16 cellular contexts compared by ENCODE assay signal in the genomic region with DNA sequence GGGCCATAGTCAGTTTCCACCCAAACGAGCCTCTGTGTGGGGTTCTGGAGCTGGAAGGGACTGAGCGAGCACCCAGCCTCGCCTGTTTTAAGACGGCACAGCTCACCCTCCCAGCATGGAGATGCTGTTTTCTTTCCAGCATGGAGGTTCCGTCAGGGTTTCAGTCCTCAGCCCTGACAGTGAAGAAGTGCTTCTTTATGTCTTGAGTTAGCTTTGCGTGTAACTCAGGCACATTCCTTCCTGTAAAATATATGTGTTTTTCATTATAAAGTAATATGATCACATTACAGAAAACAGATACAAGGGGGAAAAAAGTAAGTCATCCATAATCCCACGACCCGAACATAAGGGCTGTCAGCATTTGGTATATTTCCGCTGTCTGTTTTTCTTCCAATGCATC. TPM values are rescaled to one million over a fixed set of nuclear protein-coding genes. Genes with fewer than 3 reads are reported as not detected.
A peak's percentile ranks its signal among the peaks of the same experiment; 100 is the strongest.
DNase-seq lines count a peak whose midpoint lies in the region; ATAC-seq and TF ChIP-seq lines count a peak whose summit lies in the region.
"Had no signal": no experiment of that assay in that cellular context is flagged by ENCODE, and none has a peak within 500 bp of the region (broad histone marks: within the 10 kb centered on the region; RNA-seq: fewer than 3 reads in every experiment).

No MANE protein-coding gene starts in this region.

- no peak overlapping the region for H2AK5ac ChIP-seq in trophoblast cell (ENCODE audit: low read length)

- no peaks in the 10 kb centered on the region for H3K79me1 ChIP-seq in trophoblast cell (ENCODE audit: low read length)

- H3K4ac ChIP-seq in trophoblast cell (ENCODE audit: low read depth, low read length): no peak overlapping the region

- H4K12ac ChIP-seq in trophoblast cell (ENCODE audit: low read depth, low read length): no peak overlapping the region

- H3K36me3 ChIP-seq in endodermal cell (ENCODE audit: control insufficient read depth, insufficient read depth, low read length): no peaks in the 10 kb centered on the region
- no peaks in the 10 kb centered on the region for H3K36me3 ChIP-seq in trophoblast cell (ENCODE audit: control insufficient read depth in 1 of 2, insufficient read depth in 2 of 2, low read length in 2 of 2)
- H3K36me3 ChIP-seq: BE2C had no signal

- H3K79me2 ChIP-seq in trophoblast cell (ENCODE audit: control insufficient read depth, insufficient read depth, low read length, poor library complexity): no peaks in the 10 kb centered on the region

- no peak overlapping the region for H4K8ac ChIP-seq in trophoblast cell (ENCODE audit: low read depth, low read length)

- peak overlapping the region; percentile 34 for H2BK12ac ChIP-seq in trophoblast cell (ENCODE audit: low read length)

- H3K4me1 ChIP-seq in endodermal cell (ENCODE audit: control insufficient read depth, insufficient read depth, low read length) (no peaks in the 10 kb centered on the region), trophoblast cell (ENCODE audit: control insufficient read depth in 1 of 2, insufficient read depth in 2 of 2, low read length in 2 of 2) (peaks cover 2 to 12% of the 10 kb centered on the region in 2 experiments)
- H3K4me1 ChIP-seq: BE2C had no signal

- H3K27ac Mint-ChIP-seq in endodermal cell: no peak overlapping the region
- H3K27ac Mint-ChIP-seq in nephron progenitor cell: peak overlapping the region; percentile 69
- H3K27ac Mint-ChIP-seq: IgD-negative memory B cell had no signal

- DNase-seq in RWPE1 (ENCODE audit: low spot score) (no peak), endodermal cell (no peak), nephron progenitor cell (no peak), trophoblast cell (no peak), iPS-NIHi7 (ENCODE audit: extremely low spot score) (no peak), NCI-H1048 (lab: John Stamatoyannopoulos, UW) (no peak)
- no peak for DNase-seq in effector CD4-positive, alpha-beta T cell
- DNase-seq: BE2C, GDM1, Karpas-422, NCI-H2227 treated with DMSO at 0.1 percent for 48 hours, SIG-M5 had no signal

- no peaks in the 10 kb centered on the region for H3K27me3 ChIP-seq in endodermal cell (ENCODE audit: control insufficient read depth, insufficient read depth, low read length, poor library complexity, severe bottlenecking)
- no peaks in the 10 kb centered on the region for H3K27me3 ChIP-seq in trophoblast cell (ENCODE audit: insufficient read depth, low read length)
- H3K27me3 ChIP-seq: BE2C had no signal

- POLR2A ChIA-PET in RWPE1 (lab: Yijun Ruan, JAX; ENCODE audit: low non-redundant PET): no interaction called here

- H3K4me1 Mint-ChIP-seq in endodermal cell (no peaks in the 10 kb centered on the region), nephron progenitor cell (peaks cover 68% of the 10 kb centered on the region)

- no peak overlapping the region for H3K14ac ChIP-seq in trophoblast cell (ENCODE audit: low read length)

- ATAC-seq in GM21576 (IDR thresholded peaks at IDR 0.05; ENCODE audit: unreplicated experiment): no peak
- ATAC-seq: A549 had no signal

- no peak overlapping the region for H3K4me3 Mint-ChIP-seq in endodermal cell
- no peak overlapping the region for H3K4me3 Mint-ChIP-seq in nephron progenitor cell
- H3K4me3 Mint-ChIP-seq: IgD-negative memory B cell had no signal

- H2AFZ ChIP-seq in trophoblast cell (ENCODE audit: insufficient read depth, low read length, poor library complexity): no peak overlapping the region

- H3K9me3 ChIP-seq in endodermal cell (ENCODE audit: control insufficient read depth, low read length) (no peaks in the 10 kb centered on the region), trophoblast cell (ENCODE audit: insufficient read depth, low read depth, low read length) (peaks cover 4% of the 10 kb centered on the region)
- H3K9me3 ChIP-seq: BE2C had no signal

- H3K36me3 Mint-ChIP-seq in endodermal cell (ENCODE audit: low read depth) (no peaks in the 10 kb centered on the region), nephron progenitor cell (ENCODE audit: low read depth) (no peaks in the 10 kb centered on the region)
- H3K36me3 Mint-ChIP-seq: IgD-negative memory B cell had no signal

- H3K4me3 ChIP-seq in endodermal cell (ENCODE audit: low read length) (no peak overlapping the region), trophoblast cell (ENCODE audit: low read depth, low read length) (no peak overlapping the region)
- H3K4me3 ChIP-seq: A549 had no signal

- H3K9ac ChIP-seq in endodermal cell (ENCODE audit: extremely low read depth, low read length, poor library complexity, severe bottlenecking) (no peak overlapping the region), trophoblast cell (ENCODE audit: low read length) (no peak overlapping the region)

- TF ChIP-seq CTCF in RWPE1 (conservative IDR thresholded peaks at IDR 0.05; ENCODE audit: low read depth) (no peak), endodermal cell (conservative IDR thresholded peaks at IDR 0.05) (no peak), nephron progenitor cell (IDR thresholded peaks at IDR 0.05) (no peak)

- WGBS in endodermal cell (ENCODE audit: insufficient coverage in 1 of 2, insufficient read length in 1 of 2), 2 experiments: 92% methylated on average over 4 to 8 of the region's 9 CpGs
- WGBS in trophoblast cell (ENCODE audit: extremely low coverage, insufficient coverage, insufficient read length): no CpG with 5 or more reads among the region's 9 CpGs

- H2BK5ac ChIP-seq in trophoblast cell (ENCODE audit: low read depth, low read length, poor library complexity): no peak overlapping the region

- H4K91ac ChIP-seq in trophoblast cell (ENCODE audit: low read depth, low read length): no peak overlapping the region

- no peak overlapping the region for H2BK120ac ChIP-seq in trophoblast cell (ENCODE audit: insufficient read depth, low read length, poor library complexity)

- H3K9me3 Mint-ChIP-seq in endodermal cell (peaks cover 16% of the 10 kb centered on the region), nephron progenitor cell (peaks cover 20% of the 10 kb centered on the region)
- H3K9me3 Mint-ChIP-seq: IgD-negative memory B cell had no signal

- peaks cover 3% of the 10 kb centered on the region for H3K27me3 Mint-ChIP-seq in endodermal cell (ENCODE audit: insufficient read depth)
- peaks cover 7% of the 10 kb centered on the region for H3K27me3 Mint-ChIP-seq in nephron progenitor cell (ENCODE audit: low read depth, poor library complexity)

- H3K27ac ChIP-seq in RWPE1 (peak overlapping the region; percentile 6; the same call in 1 of the 2 replicates), endodermal cell (ENCODE audit: low read depth, low read length) (peak overlapping the region; percentile 95), trophoblast cell (ENCODE audit: low read depth, low read length) (no peak overlapping the region)
- H3K27ac ChIP-seq: A549 had no signal

- CTCF ChIA-PET in RWPE1 (lab: Yijun Ruan, JAX): no interaction called here

- H3K23ac ChIP-seq in trophoblast cell (ENCODE audit: low read length): no peak overlapping the region

- no peak overlapping the region for H3K4me2 ChIP-seq in trophoblast cell (ENCODE audit: low read length)
- H3K4me2 ChIP-seq: A549 had no signal

- no peak overlapping the region for H3K18ac ChIP-seq in trophoblast cell (ENCODE audit: low read length)

RNA-seq across cellular contexts. Expression of gene CPA4, which starts 5.1 kb away (rescaled TPM):
- not detected for total RNA-seq in endodermal cell
- polyA plus RNA-seq in endodermal cell (2013, experiment 1 of 2): 0.78 TPM
- 0.37 TPM for polyA plus RNA-seq in endodermal cell (2013, experiment 2 of 2)
- 2.5 and 3.8 TPM in 2 replicates for polyA plus RNA-seq in trophoblast cell (2013)
- polyA plus RNA-seq: IgD-negative memory B cell had no signal

RNA-seq across cellular contexts. Expression of gene CPA2, which starts 31.4 kb away (rescaled TPM):
- under 1 TPM; 0.40 to 0.66 TPM for total RNA-seq in endodermal cell
- 0.75 TPM for polyA plus RNA-seq in endodermal cell (2013, experiment 1 of 2)
- polyA plus RNA-seq in endodermal cell (2013, experiment 2 of 2): 0.79 TPM
- 0.17 and 0.18 TPM in 2 replicates for polyA plus RNA-seq in trophoblast cell (2013)
- polyA plus RNA-seq: A549, IgD-negative memory B cell had no signal

RNA-seq across cellular contexts. Expression of gene CPA5, which starts 46.5 kb away (rescaled TPM):
- not detected for total RNA-seq in endodermal cell
- not detected for polyA plus RNA-seq in endodermal cell (2013, experiment 1 of 2)
- polyA plus RNA-seq in endodermal cell (2013, experiment 2 of 2): not detected
- polyA plus RNA-seq in trophoblast cell (2013): 0.07 and 0.32 TPM in 2 replicates
- total RNA-seq: M059J had no signal
- polyA plus RNA-seq: A549, IgD-negative memory B cell had no signal
